Comparison of ENCODE assay signal across 12 cellular contexts in genomic region chr9:92711844-92712243, GRCh38. TPM values are rescaled to one million over a fixed set of nuclear protein-coding genes. Genes with fewer than 3 reads are reported as not detected.
DNase-seq lines count a peak whose midpoint lies in the region; TF ChIP-seq lines count a peak whose summit lies in the region.
"Had no signal": no experiment of that assay in that cellular context is flagged by ENCODE, and none has a peak within 500 bp of the region (broad histone marks: within the 10 kb centered on the region; RNA-seq: fewer than 3 reads in every experiment).

No MANE protein-coding gene starts in this region.

- TF ChIP-seq POLR2A in Peyer's patch (IDR thresholded peaks at IDR 0.05) = no peak

- H3K27ac ChIP-seq in Peyer's patch = peak overlapping the region in 3 of 4 donors; percentile 48 to 50 (median 49)
- H3K27ac ChIP-seq in PC-9 = no peak overlapping the region
- H3K27ac ChIP-seq: ascending aorta, gastroesophageal sphincter had no signal

- CTCF ChIA-PET in PC-9 (lab: Charles Lee) = no interaction called here

- no peaks in the 10 kb centered on the region for H4K20me1 ChIP-seq in PC-9 (ENCODE audit: insufficient read depth)

- no peak for TF ChIP-seq CTCF in Peyer's patch (IDR thresholded peaks at IDR 0.05)
- TF ChIP-seq CTCF in PC-9 (conservative IDR thresholded peaks at IDR 0.05) = no peak

- BruUV-seq in PC-9 (replicated peaks; lab: Mats Ljungman, UMichigan) = no TSS peak

- no peak overlapping the region for H3K4me3 ChIP-seq in Peyer's patch
- H3K4me3 ChIP-seq in MG63 = no peak overlapping the region
- no peak overlapping the region for H3K4me3 ChIP-seq in PC-9
- H3K4me3 ChIP-seq: ascending aorta, gastroesophageal sphincter had no signal

- H2AFZ ChIP-seq in PC-9 = no peak overlapping the region

- intact Hi-C loops in PC-9 (cut with micrococcal nuclease; ENCODE audit: unreplicated experiment) = no loop called here

- H3F3A ChIP-seq in PC-9 (ENCODE audit: insufficient read depth, low read depth) = peaks cover 6% of the 10 kb centered on the region; the same call in 1 of the 2 replicates

- no peak overlapping the region for H3K4me2 ChIP-seq in PC-9

- H3K9me3 ChIP-seq in Peyer's patch (no peaks in the 10 kb centered on the region), MG63 (no peaks in the 10 kb centered on the region), PC-9 (ENCODE audit: insufficient read depth, low read depth) (no peaks in the 10 kb centered on the region)
- H3K9me3 ChIP-seq: ascending aorta, gastroesophageal sphincter had no signal

- POLR2A ChIA-PET in PC-9 (lab: Charles Lee; ENCODE audit: unreplicated experiment) = no interaction called here

- DNase-seq in stimulated activated CD4-positive, alpha-beta T cell treated with anti-CD3 and anti-CD28 coated beads, Interleukin-4, amount 100 ng/mL, for 24 hours = peak; percentile 24
- no peak for DNase-seq in stimulated activated CD4-positive, alpha-beta T cell treated with anti-CD3 and anti-CD28 coated beads, Interleukin-2, amount 100 ng/mL, for 24 hours
- DNase-seq in Peyer's patch (no peak), dermis blood vessel endothelial cell (peak; percentile 28), NCI-H1417 treated with DMSO at 0.1 percent for 48 hours (lab: John Stamatoyannopoulos, UW) (no peak), MG63 (no peak), PC-9 (no peak), DMS 273 treated with DMSO at 0.1 percent for 48 hours (lab: John Stamatoyannopoulos, UW) (no peak)
- DNase-seq: kidney glomerular epithelial cell, NCI-H2029 had no signal

- no peaks in the 10 kb centered on the region for H3K79me2 ChIP-seq in PC-9 (ENCODE audit: low read depth)

- H3K36me3 ChIP-seq in Peyer's patch = peaks cover 0 to 38% (median 0%) of the 10 kb centered on the region in 3 donors
- peaks cover 37% of the 10 kb centered on the region for H3K36me3 ChIP-seq in MG63
- H3K36me3 ChIP-seq in PC-9 (ENCODE audit: low read depth) = peaks cover 6% of the 10 kb centered on the region; the same call in 1 of the 2 replicates

- H3K9me2 ChIP-seq in PC-9 (ENCODE audit: insufficient read depth) = no peaks in the 10 kb centered on the region

- no peaks in the 10 kb centered on the region for H3K27me3 ChIP-seq in Peyer's patch
- H3K27me3 ChIP-seq in MG63 = no peaks in the 10 kb centered on the region
- H3K27me3 ChIP-seq in PC-9 (ENCODE audit: insufficient read depth, low read depth) = no peaks in the 10 kb centered on the region
- H3K27me3 ChIP-seq: ascending aorta, gastroesophageal sphincter had no signal

- H3K4me1 ChIP-seq in Peyer's patch = peaks cover 0 to 8% (median 0%) of the 10 kb centered on the region in 4 donors
- H3K4me1 ChIP-seq in PC-9 (replicated peaks; ENCODE audit: insufficient read depth) = no peaks in the 10 kb centered on the region
- H3K4me1 ChIP-seq: ascending aorta had no signal

RNA-seq across cellular contexts. Expression of gene IPPK, which starts 41.9 kb away (rescaled TPM):
- 10 to 100 TPM in 2 of 4 donors, 1 to 10 TPM in 2; 6.3 to 15.7 (median 10.1) TPM for total RNA-seq in Peyer's patch
- 16.9 and 20.3 TPM in 2 replicates for total RNA-seq in dermis blood vessel endothelial cell
- 9.8 and 13.3 TPM in 2 replicates for total RNA-seq in MG63 (2014; rRNA removed; shearing (Covaris generic); ENCODE audit: low replicate concordance)
- total RNA-seq in PC-9 (2021) = 12.3 TPM in 2 replicates

RNA-seq across cellular contexts. Expression of gene BICD2, which starts 52.8 kb away (rescaled TPM):
- total RNA-seq in Peyer's patch (10 to 100 TPM in 2 of 4 donors, 1 to 10 TPM in 2; 4.2 to 41.3 (median 8.8) TPM), dermis blood vessel endothelial cell (54.5 and 74.2 TPM in 2 replicates), PC-9 (2021) (40.0 and 40.6 TPM in 2 replicates)
- total RNA-seq in MG63 (2014; rRNA removed; shearing (Covaris generic); ENCODE audit: low replicate concordance) = 35.6 and 49.5 TPM in 2 replicates

Comparison
In these comparisons a context has a peak if more than half of its experiments do, and no peak if none do; other contexts are left out.
1. DNase-seq: peak in stimulated activated CD4-positive, alpha-beta T cell treated with anti-CD3 and anti-CD28 coated beads, Interleukin-4, amount 100 ng/mL, for 24 hours (single experiment) and dermis blood vessel endothelial cell (single experiment); none in stimulated activated CD4-positive, alpha-beta T cell treated with anti-CD3 and anti-CD28 coated beads, Interleukin-2, amount 100 ng/mL, for 24 hours (0 of 2), Peyer's patch (0 of 3), NCI-H1417 treated with DMSO at 0.1 percent for 48 hours (single experiment), MG63 (single experiment), PC-9 (0 of 2) and DMS 273 treated with DMSO at 0.1 percent for 48 hours (single experiment).